In the genomic region with DNA sequence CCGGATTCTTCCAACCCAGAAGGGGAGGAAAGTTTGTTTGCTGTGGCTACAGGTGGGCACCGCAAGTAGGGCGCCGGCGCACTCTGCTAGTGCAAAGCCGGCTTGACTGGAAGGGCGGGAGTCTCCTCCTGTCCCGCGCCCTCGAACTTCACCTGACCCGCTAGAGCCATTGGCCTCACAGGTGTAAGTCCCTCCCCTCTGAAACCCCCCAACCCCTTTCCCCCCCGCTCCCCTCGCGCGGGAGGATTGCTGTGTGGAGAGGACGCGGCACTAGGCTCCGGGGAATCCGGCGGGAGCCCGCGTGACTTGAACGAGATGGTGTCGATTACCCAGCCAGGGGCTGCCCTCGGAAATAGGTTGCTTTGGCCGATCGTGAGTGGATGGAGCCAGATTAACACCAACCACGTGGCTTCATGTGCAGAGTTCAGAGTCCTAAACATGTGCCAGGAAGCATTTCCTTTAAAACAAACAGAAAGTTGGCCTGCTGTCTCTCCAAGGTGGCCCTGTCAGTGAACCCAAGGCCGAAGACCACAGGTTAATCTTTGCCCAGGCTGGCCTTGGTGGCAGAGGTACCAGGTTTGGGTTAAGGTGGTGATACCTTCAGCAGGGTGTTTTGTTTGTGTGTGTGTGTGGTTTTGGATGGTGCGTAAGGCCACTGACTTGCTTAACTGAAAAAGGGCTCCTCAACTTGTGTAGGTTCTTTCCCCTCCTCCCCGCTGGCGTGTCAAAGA, we compare ENCODE assay signal across 1 cellular context.
TF ChIP-seq lines count a peak whose summit lies in the region.

No MANE protein-coding gene starts in this region.

TF ChIP-seq in HepG2, 621 proteins besides CTCF, POLR2A, EP300 and RAD21 (continued from another document and continues in another):
- TF ChIP-seq, protein P1, sequence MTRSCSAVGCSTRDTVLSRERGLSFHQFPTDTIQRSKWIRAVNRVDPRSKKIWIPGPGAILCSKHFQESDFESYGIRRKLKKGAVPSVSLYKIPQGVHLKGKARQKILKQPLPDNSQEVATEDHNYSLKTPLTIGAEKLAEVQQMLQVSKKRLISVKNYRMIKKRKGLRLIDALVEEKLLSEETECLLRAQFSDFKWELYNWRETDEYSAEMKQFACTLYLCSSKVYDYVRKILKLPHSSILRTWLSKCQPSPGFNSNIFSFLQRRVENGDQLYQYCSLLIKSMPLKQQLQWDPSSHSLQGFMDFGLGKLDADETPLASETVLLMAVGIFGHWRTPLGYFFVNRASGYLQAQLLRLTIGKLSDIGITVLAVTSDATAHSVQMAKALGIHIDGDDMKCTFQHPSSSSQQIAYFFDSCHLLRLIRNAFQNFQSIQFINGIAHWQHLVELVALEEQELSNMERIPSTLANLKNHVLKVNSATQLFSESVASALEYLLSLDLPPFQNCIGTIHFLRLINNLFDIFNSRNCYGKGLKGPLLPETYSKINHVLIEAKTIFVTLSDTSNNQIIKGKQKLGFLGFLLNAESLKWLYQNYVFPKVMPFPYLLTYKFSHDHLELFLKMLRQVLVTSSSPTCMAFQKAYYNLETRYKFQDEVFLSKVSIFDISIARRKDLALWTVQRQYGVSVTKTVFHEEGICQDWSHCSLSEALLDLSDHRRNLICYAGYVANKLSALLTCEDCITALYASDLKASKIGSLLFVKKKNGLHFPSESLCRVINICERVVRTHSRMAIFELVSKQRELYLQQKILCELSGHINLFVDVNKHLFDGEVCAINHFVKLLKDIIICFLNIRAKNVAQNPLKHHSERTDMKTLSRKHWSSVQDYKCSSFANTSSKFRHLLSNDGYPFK (CRISPR knock-in tag; IDR thresholded peaks at IDR 0.05; ENCODE audit: borderline replicate concordance) = peak; percentile 32; the same call in 1 of the 2 replicates
- TF ChIP-seq ZNF17 (CRISPR knock-in tag; IDR thresholded peaks at IDR 0.05) (no peak), MTF1 (CRISPR knock-in tag; IDR thresholded peaks at IDR 0.05) (no peak), NFIC (IDR thresholded peaks at IDR 0.05; ENCODE audit: low read length) (peak; percentile 76; the same call in 1 of the 2 replicates), ZNF235 (CRISPR knock-in tag; IDR thresholded peaks at IDR 0.05; ENCODE audit: borderline replicate concordance) (no peak), ZNF292 (CRISPR knock-in tag; IDR thresholded peaks at IDR 0.05; ENCODE audit: borderline replicate concordance, low read depth) (peak; percentile 82), BORCS8-MEF2B (CRISPR knock-in tag; IDR thresholded peaks at IDR 0.05) (peak; percentile 78), NCOA1 (CRISPR knock-in tag; IDR thresholded peaks at IDR 0.05) (peak; percentile 93), ZNF256 (CRISPR knock-in tag; conservative IDR thresholded peaks at IDR 0.05) (no peak), JUNB (CRISPR knock-in tag; IDR thresholded peaks at IDR 0.05; ENCODE audit: borderline replicate concordance) (peak; percentile 53; the same call in 1 of the 2 replicates), ZNF879 (CRISPR knock-in tag; IDR thresholded peaks at IDR 0.05) (no peak), PCBP1 (IDR thresholded peaks at IDR 0.05; ENCODE audit: borderline replicate concordance, low read depth, low read length) (no peak), EHMT2 (IDR thresholded peaks at IDR 0.05; ENCODE audit: borderline replicate concordance, low read depth, low read length) (peak; percentile 59; the same call in 1 of the 2 replicates), MATR3 (CRISPR knock-in tag; IDR thresholded peaks at IDR 0.05) (no peak), ZNF746 (CRISPR knock-in tag; IDR thresholded peaks at IDR 0.05) (peak; percentile 78; the same call in 1 of the 2 replicates), ZNF652 (CRISPR knock-in tag; IDR thresholded peaks at IDR 0.05; ENCODE audit: borderline replicate concordance, low read depth) (peak; percentile 37; the same call in 1 of the 2 replicates), YEATS2 (CRISPR knock-in tag; IDR thresholded peaks at IDR 0.05; ENCODE audit: borderline replicate concordance) (peak; percentile 77), ZNF607 (CRISPR knock-in tag; IDR thresholded peaks at IDR 0.05; ENCODE audit: borderline replicate concordance) (peak; percentile 71; the same call in 1 of the 2 replicates), ZNF224 (CRISPR knock-in tag; IDR thresholded peaks at IDR 0.05) (peak; percentile 82; the same call in 1 of the 2 replicates), ZNF432 (CRISPR knock-in tag; IDR thresholded peaks at IDR 0.05; ENCODE audit: borderline replicate concordance) (no peak), NFATC3 (CRISPR knock-in tag; IDR thresholded peaks at IDR 0.05) (no peak), SMAD1 (CRISPR knock-in tag; IDR thresholded peaks at IDR 0.05; ENCODE audit: borderline replicate concordance, low read depth) (no peak), SALL2 (CRISPR knock-in tag; IDR thresholded peaks at IDR 0.05) (no peak), KDM5B (CRISPR knock-in tag; IDR thresholded peaks at IDR 0.05; ENCODE audit: borderline replicate concordance) (peak; percentile 74; the same call in 1 of the 2 replicates)
- TF ChIP-seq, protein P2, sequence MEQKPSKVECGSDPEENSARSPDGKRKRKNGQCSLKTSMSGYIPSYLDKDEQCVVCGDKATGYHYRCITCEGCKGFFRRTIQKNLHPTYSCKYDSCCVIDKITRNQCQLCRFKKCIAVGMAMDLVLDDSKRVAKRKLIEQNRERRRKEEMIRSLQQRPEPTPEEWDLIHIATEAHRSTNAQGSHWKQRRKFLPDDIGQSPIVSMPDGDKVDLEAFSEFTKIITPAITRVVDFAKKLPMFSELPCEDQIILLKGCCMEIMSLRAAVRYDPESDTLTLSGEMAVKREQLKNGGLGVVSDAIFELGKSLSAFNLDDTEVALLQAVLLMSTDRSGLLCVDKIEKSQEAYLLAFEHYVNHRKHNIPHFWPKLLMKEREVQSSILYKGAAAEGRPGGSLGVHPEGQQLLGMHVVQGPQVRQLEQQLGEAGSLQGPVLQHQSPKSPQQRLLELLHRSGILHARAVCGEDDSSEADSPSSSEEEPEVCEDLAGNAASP (CRISPR knock-in tag; IDR thresholded peaks at IDR 0.05; ENCODE audit: borderline replicate concordance) = peak; percentile 85
- TF ChIP-seq, protein P3, sequence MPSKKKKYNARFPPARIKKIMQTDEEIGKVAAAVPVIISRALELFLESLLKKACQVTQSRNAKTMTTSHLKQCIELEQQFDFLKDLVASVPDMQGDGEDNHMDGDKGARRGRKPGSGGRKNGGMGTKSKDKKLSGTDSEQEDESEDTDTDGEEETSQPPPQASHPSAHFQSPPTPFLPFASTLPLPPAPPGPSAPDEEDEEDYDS (CRISPR knock-in tag; IDR thresholded peaks at IDR 0.05) = peak; percentile 35
- TF ChIP-seq, protein P4, sequence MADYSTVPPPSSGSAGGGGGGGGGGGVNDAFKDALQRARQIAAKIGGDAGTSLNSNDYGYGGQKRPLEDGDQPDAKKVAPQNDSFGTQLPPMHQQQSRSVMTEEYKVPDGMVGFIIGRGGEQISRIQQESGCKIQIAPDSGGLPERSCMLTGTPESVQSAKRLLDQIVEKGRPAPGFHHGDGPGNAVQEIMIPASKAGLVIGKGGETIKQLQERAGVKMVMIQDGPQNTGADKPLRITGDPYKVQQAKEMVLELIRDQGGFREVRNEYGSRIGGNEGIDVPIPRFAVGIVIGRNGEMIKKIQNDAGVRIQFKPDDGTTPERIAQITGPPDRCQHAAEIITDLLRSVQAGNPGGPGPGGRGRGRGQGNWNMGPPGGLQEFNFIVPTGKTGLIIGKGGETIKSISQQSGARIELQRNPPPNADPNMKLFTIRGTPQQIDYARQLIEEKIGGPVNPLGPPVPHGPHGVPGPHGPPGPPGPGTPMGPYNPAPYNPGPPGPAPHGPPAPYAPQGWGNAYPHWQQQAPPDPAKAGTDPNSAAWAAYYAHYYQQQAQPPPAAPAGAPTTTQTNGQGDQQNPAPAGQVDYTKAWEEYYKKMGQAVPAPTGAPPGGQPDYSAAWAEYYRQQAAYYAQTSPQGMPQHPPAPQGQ (CRISPR knock-in tag; IDR thresholded peaks at IDR 0.05; ENCODE audit: borderline replicate concordance) = no peak
- TF ChIP-seq, protein P5, sequence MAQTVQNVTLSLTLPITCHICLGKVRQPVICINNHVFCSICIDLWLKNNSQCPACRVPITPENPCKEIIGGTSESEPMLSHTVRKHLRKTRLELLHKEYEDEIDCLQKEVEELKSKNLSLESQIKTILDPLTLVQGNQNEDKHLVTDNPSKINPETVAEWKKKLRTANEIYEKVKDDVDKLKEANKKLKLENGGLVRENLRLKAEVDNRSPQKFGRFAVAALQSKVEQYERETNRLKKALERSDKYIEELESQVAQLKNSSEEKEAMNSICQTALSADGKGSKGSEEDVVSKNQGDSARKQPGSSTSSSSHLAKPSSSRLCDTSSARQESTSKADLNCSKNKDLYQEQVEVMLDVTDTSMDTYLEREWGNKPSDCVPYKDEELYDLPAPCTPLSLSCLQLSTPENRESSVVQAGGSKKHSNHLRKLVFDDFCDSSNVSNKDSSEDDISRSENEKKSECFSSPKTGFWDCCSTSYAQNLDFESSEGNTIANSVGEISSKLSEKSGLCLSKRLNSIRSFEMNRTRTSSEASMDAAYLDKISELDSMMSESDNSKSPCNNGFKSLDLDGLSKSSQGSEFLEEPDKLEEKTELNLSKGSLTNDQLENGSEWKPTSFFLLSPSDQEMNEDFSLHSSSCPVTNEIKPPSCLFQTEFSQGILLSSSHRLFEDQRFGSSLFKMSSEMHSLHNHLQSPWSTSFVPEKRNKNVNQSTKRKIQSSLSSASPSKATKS (CRISPR knock-in tag; IDR thresholded peaks at IDR 0.05) = 0 out of 2 replicates have a peak, but pooled peaks have one; percentile 85
- TF ChIP-seq, protein P6, sequence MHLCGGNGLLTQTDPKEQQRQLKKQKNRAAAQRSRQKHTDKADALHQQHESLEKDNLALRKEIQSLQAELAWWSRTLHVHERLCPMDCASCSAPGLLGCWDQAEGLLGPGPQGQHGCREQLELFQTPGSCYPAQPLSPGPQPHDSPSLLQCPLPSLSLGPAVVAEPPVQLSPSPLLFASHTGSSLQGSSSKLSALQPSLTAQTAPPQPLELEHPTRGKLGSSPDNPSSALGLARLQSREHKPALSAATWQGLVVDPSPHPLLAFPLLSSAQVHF (CRISPR knock-in tag; IDR thresholded peaks at IDR 0.05) = no peak
- TF ChIP-seq, protein P7, sequence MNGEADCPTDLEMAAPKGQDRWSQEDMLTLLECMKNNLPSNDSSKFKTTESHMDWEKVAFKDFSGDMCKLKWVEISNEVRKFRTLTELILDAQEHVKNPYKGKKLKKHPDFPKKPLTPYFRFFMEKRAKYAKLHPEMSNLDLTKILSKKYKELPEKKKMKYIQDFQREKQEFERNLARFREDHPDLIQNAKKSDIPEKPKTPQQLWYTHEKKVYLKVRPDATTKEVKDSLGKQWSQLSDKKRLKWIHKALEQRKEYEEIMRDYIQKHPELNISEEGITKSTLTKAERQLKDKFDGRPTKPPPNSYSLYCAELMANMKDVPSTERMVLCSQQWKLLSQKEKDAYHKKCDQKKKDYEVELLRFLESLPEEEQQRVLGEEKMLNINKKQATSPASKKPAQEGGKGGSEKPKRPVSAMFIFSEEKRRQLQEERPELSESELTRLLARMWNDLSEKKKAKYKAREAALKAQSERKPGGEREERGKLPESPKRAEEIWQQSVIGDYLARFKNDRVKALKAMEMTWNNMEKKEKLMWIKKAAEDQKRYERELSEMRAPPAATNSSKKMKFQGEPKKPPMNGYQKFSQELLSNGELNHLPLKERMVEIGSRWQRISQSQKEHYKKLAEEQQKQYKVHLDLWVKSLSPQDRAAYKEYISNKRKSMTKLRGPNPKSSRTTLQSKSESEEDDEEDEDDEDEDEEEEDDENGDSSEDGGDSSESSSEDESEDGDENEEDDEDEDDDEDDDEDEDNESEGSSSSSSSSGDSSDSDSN (CRISPR knock-in tag; IDR thresholded peaks at IDR 0.05) = peak; percentile 46; the same call in 1 of the 2 replicates
- TF ChIP-seq, protein P8, sequence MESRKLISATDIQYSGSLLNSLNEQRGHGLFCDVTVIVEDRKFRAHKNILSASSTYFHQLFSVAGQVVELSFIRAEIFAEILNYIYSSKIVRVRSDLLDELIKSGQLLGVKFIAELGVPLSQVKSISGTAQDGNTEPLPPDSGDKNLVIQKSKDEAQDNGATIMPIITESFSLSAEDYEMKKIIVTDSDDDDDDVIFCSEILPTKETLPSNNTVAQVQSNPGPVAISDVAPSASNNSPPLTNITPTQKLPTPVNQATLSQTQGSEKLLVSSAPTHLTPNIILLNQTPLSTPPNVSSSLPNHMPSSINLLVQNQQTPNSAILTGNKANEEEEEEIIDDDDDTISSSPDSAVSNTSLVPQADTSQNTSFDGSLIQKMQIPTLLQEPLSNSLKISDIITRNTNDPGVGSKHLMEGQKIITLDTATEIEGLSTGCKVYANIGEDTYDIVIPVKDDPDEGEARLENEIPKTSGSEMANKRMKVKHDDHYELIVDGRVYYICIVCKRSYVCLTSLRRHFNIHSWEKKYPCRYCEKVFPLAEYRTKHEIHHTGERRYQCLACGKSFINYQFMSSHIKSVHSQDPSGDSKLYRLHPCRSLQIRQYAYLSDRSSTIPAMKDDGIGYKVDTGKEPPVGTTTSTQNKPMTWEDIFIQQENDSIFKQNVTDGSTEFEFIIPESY (CRISPR knock-in tag; IDR thresholded peaks at IDR 0.05) = 0 out of 2 replicates have a peak, but pooled peaks have one; percentile 45
